ENCODE assay signal across 13 cellular contexts in genomic region chr12:118050972-118051910, GRCh38. TPM values are rescaled to one million over a fixed set of nuclear protein-coding genes. Genes with fewer than 3 reads are reported as not detected.
DNase-seq lines count a peak whose midpoint lies in the region; ATAC-seq, FAIRE-seq and TF ChIP-seq lines count a peak whose summit lies in the region.
"Had no signal": no experiment of that assay in that cellular context is flagged by ENCODE, and none has a peak within 500 bp of the region (broad histone marks: within the 10 kb centered on the region; RNA-seq: fewer than 3 reads in every experiment).

No MANE protein-coding gene starts in this region.

- no peak for TF ChIP-seq RAD21 in A549 (conservative IDR thresholded peaks at IDR 0.05 in 1 of 2, IDR thresholded peaks at IDR 0.05 in 1 of 2)
- no peak for TF ChIP-seq RAD21 in K562 (CRISPR knock-in tag; conservative IDR thresholded peaks at IDR 0.05 in 1 of 2, IDR thresholded peaks at IDR 0.05 in 1 of 2)

- no peaks in the 10 kb centered on the region for H3K27me3 Mint-ChIP-seq in Calu3 (ENCODE audit: unreplicated experiment)

- ATAC-seq in A549 (no peak), K562 (no peak), HG02623 (IDR thresholded peaks at IDR 0.05; ENCODE audit: unreplicated experiment) (no peak), HG02885 (IDR thresholded peaks at IDR 0.05; ENCODE audit: poor library complexity, unreplicated experiment) (no peak)

- H3K4me3 Mint-ChIP-seq in Calu3 (ENCODE audit: low read depth, unreplicated experiment) = no peak overlapping the region

- peak overlapping the region; percentile 57 for H3K27ac Mint-ChIP-seq in Calu3 (ENCODE audit: unreplicated experiment)

- in situ Hi-C loops in K562 (cut with MboI) = no loop called here

- H3K4me2 ChIP-seq in A549 = peak overlapping the region; percentile 80
- H3K4me2 ChIP-seq in K562 (ENCODE audit: insufficient read depth, low read length) = no peak overlapping the region

- H3K27me3 ChIP-seq in K562 (ENCODE audit: control insufficient read depth in 2 of 2, insufficient read depth in 2 of 2, low read length in 2 of 2) = no peaks in the 10 kb centered on the region
- no peaks in the 10 kb centered on the region for H3K27me3 ChIP-seq in muscle layer of duodenum (ENCODE audit: low read depth, low read length)
- H3K27me3 ChIP-seq: neutrophil had no signal

- H3K27ac ChIP-seq in A549 (peak overlapping the region; percentile 86 to 89), K562 (ENCODE audit: extremely low read depth, low read depth, low read length) (no peak overlapping the region), muscle layer of duodenum (ENCODE audit: low read length) (peak overlapping the region; percentile 77), coronary artery (no peak overlapping the region)
- H3K27ac ChIP-seq: neutrophil, SK-N-MC had no signal

- peaks cover 42% of the 10 kb centered on the region for H3K4me1 Mint-ChIP-seq in Calu3 (ENCODE audit: low read depth, unreplicated experiment)

- peaks cover 48% of the 10 kb centered on the region for H3K36me3 Mint-ChIP-seq in Calu3 (ENCODE audit: insufficient read depth, unreplicated experiment)

- H3K9me3 ChIP-seq in A549 = no peaks in the 10 kb centered on the region
- no peaks in the 10 kb centered on the region for H3K9me3 ChIP-seq in K562 (replicated peaks; ENCODE audit: control insufficient read depth, insufficient read depth, low read depth, low read length)
- H3K9me3 ChIP-seq in muscle layer of duodenum (ENCODE audit: control insufficient read depth in 1 of 2, low read length in 2 of 2) = no peaks in the 10 kb centered on the region
- H3K9me3 ChIP-seq: neutrophil had no signal

- TF ChIP-seq POLR2A in A549 (IDR thresholded peaks at IDR 0.05; ENCODE audit: low read length) (no peak), K562 (conservative IDR thresholded peaks at IDR 0.05) (no peak)

- H3K4me3 ChIP-seq in A549 = no peak overlapping the region
- no peak overlapping the region for H3K4me3 ChIP-seq in K562
- H3K4me3 ChIP-seq in muscle layer of duodenum (ENCODE audit: low read depth in 1 of 2, low read length in 2 of 2) = no peak overlapping the region
- H3K4me3 ChIP-seq in coronary artery = no peak overlapping the region
- H3K4me3 ChIP-seq: SK-N-MC had no signal

- H2AFZ ChIP-seq in K562 (ENCODE audit: low read depth, low read length) = no peak overlapping the region

- H3K4me1 ChIP-seq in A549 (peaks cover 51% of the 10 kb centered on the region), K562 (replicated peaks in 1 of 2; ENCODE audit: control insufficient read depth in 2 of 2, insufficient read depth in 2 of 2, low read length in 2 of 2) (no peaks in the 10 kb centered on the region), muscle layer of duodenum (ENCODE audit: control insufficient read depth in 1 of 2, insufficient read depth in 2 of 2, low read length in 2 of 2) (peaks cover 21 to 24% of the 10 kb centered on the region in 2 donors)

- TF ChIP-seq CTCF in A549 (IDR thresholded peaks at IDR 0.05) = no peak
- TF ChIP-seq CTCF in Calu3 (IDR thresholded peaks at IDR 0.05; ENCODE audit: unreplicated experiment) = no peak
- no peak for TF ChIP-seq CTCF in K562 (IDR thresholded peaks at IDR 0.05 in 2 of 3, conservative IDR thresholded peaks at IDR 0.05 in 1 of 3; ENCODE audit: insufficient read depth in 2 of 3, low read depth in 1 of 3, low read length in 3 of 3)
- TF ChIP-seq CTCF in coronary artery (IDR thresholded peaks at IDR 0.05) = no peak

- POLR2A ChIA-PET in A549 (lab: Yijun Ruan, JAX) (no interaction called here), K562 (lab: Yijun Ruan, JAX) (interaction anchor here (1.0 kb wide), 1 partner anchor 11 kb away, joined by 3 read pairs; no protein-coding TSS in a partner anchor)

- H3K36me3 ChIP-seq in K562 (ENCODE audit: control insufficient read depth, insufficient read depth, low read length) (peaks cover 46% of the 10 kb centered on the region; the same call in 2 of the 3 replicates), muscle layer of duodenum (ENCODE audit: control insufficient read depth in 1 of 2, insufficient read depth in 2 of 2, low read length in 2 of 2) (peaks cover 10 to 31% of the 10 kb centered on the region in 2 donors)

- H3K9me3 Mint-ChIP-seq in Calu3 (ENCODE audit: low read depth, unreplicated experiment) = no peaks in the 10 kb centered on the region

- BruUV-seq in Calu3 (replicated peaks; lab: Mats Ljungman, UMichigan) = no TSS peak
- BruUV-seq in K562 (replicated peaks; lab: Mats Ljungman, UMichigan) = no TSS peak

- no peaks in the 10 kb centered on the region for H3K9me1 ChIP-seq in K562 (ENCODE audit: control insufficient read depth, insufficient read depth, low read length)

- intact Hi-C loops in Calu3 (cut with micrococcal nuclease; ENCODE audit: unreplicated experiment) = loop anchor here (10.0 kb wide), 1 partner anchor 324 kb away; the partner anchor contains the start of genes SUDS3 and TAOK3
- intact Hi-C loops in K562 (cut with micrococcal nuclease) = no loop called here

- H3K9ac ChIP-seq in K562 (ENCODE audit: insufficient read depth in 1 of 2, low read depth in 2 of 2, low read length in 2 of 2) = no peak overlapping the region

- no peak for TF ChIP-seq EP300 in A549 (IDR thresholded peaks at IDR 0.05)
- no peak for TF ChIP-seq EP300 in K562 (IDR thresholded peaks at IDR 0.05; ENCODE audit: low read length)

- no peak for DNase-seq in A549 (ENCODE audit: low read depth in 1 of 2, low spot score in 1 of 2)
- no peak for DNase-seq in Calu3
- DNase-seq in K562 (ENCODE audit: extremely low read depth in 1 of 4, low spot score in 3 of 4) = no peak
- DNase-seq in coronary artery (ENCODE audit: low spot score) = no peak
- DNase-seq in SW480 (ENCODE audit: low spot score) = no peak
- DNase-seq: NCI-H526 treated with DMSO at 0.1 percent for 48 hours, trophoblast cell had no signal

- H3K79me2 ChIP-seq in K562 (ENCODE audit: control insufficient read depth, insufficient read depth, low read length) = peaks cover 5% of the 10 kb centered on the region; the same call in 1 of the 3 replicates

- FAIRE-seq in A549 (lab: Jason Lieb, UNC) (no peak), K562 (lab: Jason Lieb, UNC) (no peak)
- FAIRE-seq: islet of Langerhans had no signal

- no peaks in the 10 kb centered on the region for H4K20me1 ChIP-seq in K562 (replicated peaks; ENCODE audit: control insufficient read depth, insufficient read depth, low read length)

- CTCF ChIA-PET in A549 (lab: Yijun Ruan, JAX) (interaction anchor here (0.6 to 1.5 kb wide), 8 partner anchors 9 to 176 kb away, joined by 3 to 6 read pairs (median 4); partner anchors contain the start of gene VSIG10), Calu3 (lab: Charles Lee) (no interaction called here), K562 (lab: Yijun Ruan, JAX; ENCODE audit: low intra/inter-chr PET ratio) (no interaction called here)

- WGBS in A549 (ENCODE audit: missing lambda C conversion rate) = 79% methylated on average over 12 of the region's 12 CpGs
- WGBS in K562 (ENCODE audit: insufficient coverage, low coverage, missing lambda C conversion rate) = 94% methylated on average over 11 of the region's 12 CpGs

RNA-seq across cellular contexts. Expression of gene WSB2, which starts 9.7 kb away (rescaled TPM):
- polyA plus RNA-seq in A549 (2011; rRNA removed) (93.5 and 121 TPM in 2 replicates), A549 (2017; fragmentation: RNase III; extraction: RNeasy Plus Mini Kit Qiagen cat#74134 plus additional on column Dnase treatment) (39.4 to 40.5 TPM (median 40.1 TPM) in 3 replicates), K562 (2011; rRNA removed) (52.6 and 72.3 TPM in 2 replicates), K562 (2014; fragmentation: Illumina TruSeq; extraction: Trizol) (74.5 and 77.6 TPM in 2 replicates), K562 (2014; fragmentation: Nextera tagmentation; extraction: Ambion mirVana) (10 to 100 TPM; 31.4 to 32.4 TPM), K562 (2014; rRNA removed) (36.3 and 37.7 TPM in 2 replicates)
- polyA plus RNA-seq in A549 (2012; cell fraction: cytosol; rRNA removed) = 64.8 and 76.5 TPM in 2 replicates
- 27.8 and 39.1 TPM in 2 replicates for polyA plus RNA-seq in A549 (2012; cell fraction: nucleus; rRNA removed)
- 262 and 314 TPM in 2 replicates for polyA minus RNA-seq in A549 (2011; rRNA and poly(A)+ RNA removed)
- total RNA-seq in Calu3 (2022) (93.5 and 112 TPM in 2 replicates), K562 (2014; rRNA removed) (59.8 and 98.7 TPM in 2 replicates), K562 (2014; rRNA removed; fragmentation: Illumina TruSeq; extraction: Trizol) (45.0 and 48.3 TPM in 2 replicates), K562 (2015; rRNA removed; fragmentation: Illumina TruSeq; extraction: Trizol) (51.8 and 52.8 TPM in 2 replicates), K562 (2021) (62.8 and 66.9 TPM in 2 replicates)
- total RNA-seq in K562 (2011; cell fraction: chromatin; rRNA removed; ENCODE audit: low replicate concordance) = 33.8 and 42.8 TPM in 2 replicates
- 35.4 and 37.2 TPM in 2 replicates for total RNA-seq in K562 (2011; cell fraction: nucleolus; rRNA removed)
- 39.2 and 65.9 TPM in 2 replicates for total RNA-seq in K562 (2011; cell fraction: nucleoplasm; rRNA removed)
- polyA plus RNA-seq in K562 (2011; cell fraction: cytosol; rRNA removed) = 82.4 and 93.3 TPM in 2 replicates
- 35.6 and 37.5 TPM in 2 replicates for polyA plus RNA-seq in K562 (2011; cell fraction: nucleus; rRNA removed)
- 46.9 and 92.1 TPM in 2 replicates for polyA plus RNA-seq in K562 (2012)
- polyA minus RNA-seq in K562 (2011; rRNA and poly(A)+ RNA removed) = 156 and 175 TPM in 2 replicates
- polyA minus RNA-seq in K562 (2011; cell fraction: cytosol; rRNA and poly(A)+ RNA removed) = 87.4 and 95.6 TPM in 2 replicates
- polyA minus RNA-seq in K562 (2011; cell fraction: nucleus; rRNA and poly(A)+ RNA removed) = 18.2 and 32.1 TPM in 2 replicates

RNA-seq across cellular contexts. Expression of gene RFC5, which starts 34.7 kb away (rescaled TPM):
- polyA plus RNA-seq in A549 (2011; rRNA removed) = 64.7 and 66.9 TPM in 2 replicates
- 53.7 and 59.8 TPM in 2 replicates for polyA plus RNA-seq in A549 (2012; cell fraction: cytosol; rRNA removed)
- 59.7 and 62.4 TPM in 2 replicates for polyA plus RNA-seq in A549 (2012; cell fraction: nucleus; rRNA removed)
- 51.7 to 58.6 TPM (median 57.5 TPM) in 3 replicates for polyA plus RNA-seq in A549 (2017; fragmentation: RNase III; extraction: RNeasy Plus Mini Kit Qiagen cat#74134 plus additional on column Dnase treatment)
- 34.3 and 35.0 TPM in 2 replicates for polyA minus RNA-seq in A549 (2011; rRNA and poly(A)+ RNA removed)
- total RNA-seq in Calu3 (2022) = 52.0 and 54.6 TPM in 2 replicates
- 115 and 120 TPM in 2 replicates for total RNA-seq in K562 (2011; cell fraction: chromatin; rRNA removed; ENCODE audit: low replicate concordance)
- 65.7 and 71.2 TPM in 2 replicates for total RNA-seq in K562 (2011; cell fraction: nucleolus; rRNA removed)
- total RNA-seq in K562 (2011; cell fraction: nucleoplasm; rRNA removed) = 72.1 and 77.7 TPM in 2 replicates
- total RNA-seq in K562 (2014; rRNA removed) = 85.3 and 91.1 TPM in 2 replicates
- 92.6 and 92.7 TPM in 2 replicates for total RNA-seq in K562 (2014; rRNA removed; fragmentation: Illumina TruSeq; extraction: Trizol)
- 86.3 and 90.2 TPM in 2 replicates for total RNA-seq in K562 (2015; rRNA removed; fragmentation: Illumina TruSeq; extraction: Trizol)
- 61.8 and 67.5 TPM in 2 replicates for total RNA-seq in K562 (2021)
- 80.3 and 110 TPM in 2 replicates for polyA plus RNA-seq in K562 (2011; rRNA removed)
- 75.8 and 83.5 TPM in 2 replicates for polyA plus RNA-seq in K562 (2011; cell fraction: cytosol; rRNA removed)
- polyA plus RNA-seq in K562 (2011; cell fraction: nucleus; rRNA removed) = 82.7 and 100 TPM in 2 replicates
- polyA plus RNA-seq in K562 (2012) = 54.6 and 62.9 TPM in 2 replicates
- 105 and 107 TPM in 2 replicates for polyA plus RNA-seq in K562 (2014; fragmentation: Illumina TruSeq; extraction: Trizol)
- 100 to 1,000 TPM; 180 to 189 TPM for polyA plus RNA-seq in K562 (2014; fragmentation: Nextera tagmentation; extraction: Ambion mirVana)
- 92.9 and 105 TPM in 2 replicates for polyA plus RNA-seq in K562 (2014; rRNA removed)
- 99.3 and 125 TPM in 2 replicates for polyA minus RNA-seq in K562 (2011; rRNA and poly(A)+ RNA removed)
- polyA minus RNA-seq in K562 (2011; cell fraction: cytosol; rRNA and poly(A)+ RNA removed) = 42.2 and 55.9 TPM in 2 replicates
- polyA minus RNA-seq in K562 (2011; cell fraction: nucleus; rRNA and poly(A)+ RNA removed) = 29.5 and 37.5 TPM in 2 replicates

RNA-seq across cellular contexts. Expression of gene VSIG10, which starts 52.6 kb away (rescaled TPM):
- polyA plus RNA-seq in A549 (2011; rRNA removed) (20.2 and 23.8 TPM in 2 replicates), A549 (2017; fragmentation: RNase III; extraction: RNeasy Plus Mini Kit Qiagen cat#74134 plus additional on column Dnase treatment) (15.8 to 18.3 TPM (median 18.0 TPM) in 3 replicates), K562 (2011; rRNA removed) (4.3 and 10.8 TPM in 2 replicates), K562 (2014; fragmentation: Illumina TruSeq; extraction: Trizol) (3.7 and 4.2 TPM in 2 replicates), K562 (2014; fragmentation: Nextera tagmentation; extraction: Ambion mirVana) (1 to 10 TPM; 4.7 to 5.3 TPM), K562 (2014; rRNA removed) (4.0 and 6.5 TPM in 2 replicates)
- polyA plus RNA-seq in A549 (2012; cell fraction: cytosol; rRNA removed) = 11.0 and 16.6 TPM in 2 replicates
- polyA plus RNA-seq in A549 (2012; cell fraction: nucleus; rRNA removed) = 15.0 and 17.0 TPM in 2 replicates
- polyA minus RNA-seq in A549 (2011; rRNA and poly(A)+ RNA removed) = 29.8 and 34.3 TPM in 2 replicates
- total RNA-seq in Calu3 (2022) (52.0 and 53.6 TPM in 2 replicates), K562 (2014; rRNA removed) (7.1 and 8.8 TPM in 2 replicates), K562 (2014; rRNA removed; fragmentation: Illumina TruSeq; extraction: Trizol) (4.1 and 5.4 TPM in 2 replicates), K562 (2015; rRNA removed; fragmentation: Illumina TruSeq; extraction: Trizol) (6.0 TPM in 2 replicates), K562 (2021) (3.8 and 4.7 TPM in 2 replicates)
- total RNA-seq in K562 (2011; cell fraction: chromatin; rRNA removed; ENCODE audit: low replicate concordance) = 2.7 and 12.4 TPM in 2 replicates
- 4.5 and 5.4 TPM in 2 replicates for total RNA-seq in K562 (2011; cell fraction: nucleolus; rRNA removed)
- total RNA-seq in K562 (2011; cell fraction: nucleoplasm; rRNA removed) = 7.1 and 9.4 TPM in 2 replicates
- 4.2 and 10.0 TPM in 2 replicates for polyA plus RNA-seq in K562 (2011; cell fraction: cytosol; rRNA removed)
- 8.3 and 15.8 TPM in 2 replicates for polyA plus RNA-seq in K562 (2011; cell fraction: nucleus; rRNA removed)
- 3.0 and 3.9 TPM in 2 replicates for polyA plus RNA-seq in K562 (2012)
- 3.0 and 7.6 TPM in 2 replicates for polyA minus RNA-seq in K562 (2011; rRNA and poly(A)+ RNA removed)
- 3.7 and 8.2 TPM in 2 replicates for polyA minus RNA-seq in K562 (2011; cell fraction: cytosol; rRNA and poly(A)+ RNA removed)
- polyA minus RNA-seq in K562 (2011; cell fraction: nucleus; rRNA and poly(A)+ RNA removed) = 2.7 and 12.0 TPM in 2 replicates

Comparison
In these comparisons a context has a peak if more than half of its experiments do, and no peak if none do; other contexts are left out.
1. H3K27ac ChIP-seq: peak in A549 (2 of 2) and muscle layer of duodenum (single experiment); none in K562 (single experiment) and coronary artery (0 of 2).
2. Of the 35 proteins assayed by ChIP-seq in both K562 and A549: peak only in K562: none; only in A549: CHD4; in both: none; in neither: 34.